In genomic region chr7:44103941-44104879, GRCh38 we compare ENCODE assay signal across 8 cellular contexts. TPM values are rescaled to one million over a fixed set of nuclear protein-coding genes. Genes with fewer than 3 reads are reported as not detected.
A peak's percentile ranks its signal among the peaks of the same experiment; 100 is the strongest.
DNase-seq lines count a peak whose midpoint lies in the region; ATAC-seq lines count a peak whose summit lies in the region.

Gene AEBP1 (plus strand): TSS chr7:44104345. CDS start chr7:44104666, 321 bp downstream.

- H3K4me1 Mint-ChIP-seq in activated T-helper 17 cell treated with anti-CD3 and anti-CD28 coated beads, Interleukin-2, amount 50 U/mL, for 72 hours, result no peaks in the 10 kb centered on the region

- no peaks in the 10 kb centered on the region for H3K36me3 Mint-ChIP-seq in activated T-helper 17 cell treated with anti-CD3 and anti-CD28 coated beads, Interleukin-2, amount 50 U/mL, for 72 hours (ENCODE audit: low read depth)

- peak within 1 kb of the TSS; percentile 10 for H3K27ac Mint-ChIP-seq in activated T-helper 17 cell treated with anti-CD3 and anti-CD28 coated beads, Interleukin-2, amount 50 U/mL, for 72 hours

- peaks cover 18% of the 10 kb centered on the region for H3K27me3 Mint-ChIP-seq in activated T-helper 17 cell treated with anti-CD3 and anti-CD28 coated beads, Interleukin-2, amount 50 U/mL, for 72 hours

- H3K9me3 Mint-ChIP-seq in activated T-helper 17 cell treated with anti-CD3 and anti-CD28 coated beads, Interleukin-2, amount 50 U/mL, for 72 hours, result no peaks in the 10 kb centered on the region

- H3K4me3 Mint-ChIP-seq in activated T-helper 17 cell treated with anti-CD3 and anti-CD28 coated beads, Interleukin-2, amount 50 U/mL, for 72 hours, result peak within 1 kb of the TSS; percentile 64

- intact Hi-C loops in cardiac septum (cut with DNase I), result loop anchor here (2.0 kb wide), 1 partner anchor 15 kb away; no protein-coding TSS in a partner anchor
- intact Hi-C loops in posterior vena cava (cut with DNase I), result no loop called here

- peak; percentile 67 for DNase-seq in activated CD8-positive, alpha-beta memory T cell treated with anti-CD3 and anti-CD28 coated beads for 24 hours
- no peak for DNase-seq in activated CD8-positive, alpha-beta memory T cell treated with anti-CD3 and anti-CD28 coated beads, Interleukin-2, amount 50 U/mL, for 48 hours
- DNase-seq in cardiac septum (ENCODE audit: low spot score) (no peak), posterior vena cava (ENCODE audit: low spot score) (peak; percentile 86)

- ATAC-seq in activated T-helper 17 cell treated with anti-CD3 and anti-CD28 coated beads, Interleukin-2, amount 50 U/mL, for 72 hours (replicated peaks), result peak; percentile 64
- ATAC-seq in HG03342 (IDR thresholded peaks at IDR 0.05; ENCODE audit: unreplicated experiment) (no peak), GM21576 (IDR thresholded peaks at IDR 0.05; ENCODE audit: unreplicated experiment) (no peak), HG02840 (IDR thresholded peaks at IDR 0.05; ENCODE audit: low FRiP score, unreplicated experiment) (no peak)

RNA-seq across cellular contexts. Expression of gene AEBP1, which starts in this region (rescaled TPM):
- 1 to 10 TPM; 1.2 to 5.3 TPM for total RNA-seq in activated T-helper 17 cell treated with anti-CD3 and anti-CD28 coated beads, Interleukin-2, amount 50 U/mL, for 72 hours
- 93.1 TPM for total RNA-seq in cardiac septum
- 100 to 1,000 TPM; 783 to 919 TPM for total RNA-seq in posterior vena cava

Comparison
In these comparisons a context has a peak if more than half of its experiments do, and no peak if none do; other contexts are left out.
1. RNA of gene AEBP1 (total RNA-seq): 783 to 919 TPM in posterior vena cava and 93.1 TPM in cardiac septum (single experiment); 1.2 to 5.3 TPM in activated T-helper 17 cell treated with anti-CD3 and anti-CD28 coated beads, Interleukin-2, amount 50 U/mL, for 72 hours; every median in the first group is over 10 times any median in the second.
2. DNase-seq: peak in activated CD8-positive, alpha-beta memory T cell treated with anti-CD3 and anti-CD28 coated beads for 24 hours (single experiment) and posterior vena cava (single experiment); none in activated CD8-positive, alpha-beta memory T cell treated with anti-CD3 and anti-CD28 coated beads, Interleukin-2, amount 50 U/mL, for 48 hours (single experiment) and cardiac septum (single experiment).